Comparison of ENCODE assay signal across 1 cellular context in the genomic region with DNA sequence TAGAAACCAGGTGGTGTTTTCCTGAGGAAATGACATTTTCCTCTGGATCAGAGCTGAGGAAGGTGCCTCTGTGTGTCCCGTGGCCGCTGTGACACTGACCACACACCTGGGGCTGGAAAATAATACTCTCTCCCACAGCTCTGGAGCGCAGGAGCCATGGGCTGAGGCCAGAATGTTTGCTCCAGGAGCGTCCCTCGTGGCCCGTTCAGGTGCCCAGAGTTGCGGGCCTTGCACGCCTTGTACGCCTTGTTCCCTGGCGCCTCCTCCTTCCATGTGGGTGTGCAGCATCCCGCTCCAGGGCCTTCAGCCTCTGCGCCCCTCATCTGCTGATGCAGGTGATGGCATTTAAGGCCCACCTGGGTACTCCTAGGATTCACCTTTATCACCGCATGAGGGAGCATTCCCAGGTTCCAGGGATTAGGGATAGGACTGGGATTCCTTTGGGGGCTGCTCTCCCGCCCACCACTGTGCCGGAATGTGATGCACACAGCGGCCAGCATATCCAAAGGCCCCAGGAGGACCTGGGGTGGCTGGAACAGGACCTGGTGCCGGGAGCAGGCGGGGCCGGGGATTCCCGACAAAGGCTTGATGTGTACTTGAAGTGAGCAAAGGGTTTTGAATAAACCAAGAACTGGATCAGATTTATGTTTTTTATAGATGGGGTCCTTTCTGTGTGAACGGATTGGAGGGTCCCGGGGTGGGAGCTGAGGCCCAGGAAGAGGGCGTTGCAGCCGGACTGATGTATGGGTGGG.
TF ChIP-seq lines count a peak whose summit lies in the region.

No MANE protein-coding gene starts in this region.

TF ChIP-seq in GM12878, 131 proteins besides CTCF, POLR2A, EP300 and RAD21 (continued from another document):
- TF ChIP-seq SUPT20H (IDR thresholded peaks at IDR 0.05; ENCODE audit: borderline replicate concordance, control insufficient read depth, low read depth, low read length) (no peak), ZBED1 (IDR thresholded peaks at IDR 0.05; ENCODE audit: borderline replicate concordance) (no peak), POLR2AphosphoS2 (IDR thresholded peaks at IDR 0.05; ENCODE audit: low read depth, low read length) (no peak), BMI1 (IDR thresholded peaks at IDR 0.05; ENCODE audit: borderline replicate concordance) (no peak), ZSCAN29 (IDR thresholded peaks at IDR 0.05) (no peak), MTA3 (IDR thresholded peaks at IDR 0.05; ENCODE audit: borderline replicate concordance, low read length) (no peak), ZNF384 (IDR thresholded peaks at IDR 0.05; ENCODE audit: borderline replicate concordance, low read depth, low read length) (no peak), SMAD5 (IDR thresholded peaks at IDR 0.05; ENCODE audit: low read depth) (no peak)
- TF ChIP-seq, protein P1, sequence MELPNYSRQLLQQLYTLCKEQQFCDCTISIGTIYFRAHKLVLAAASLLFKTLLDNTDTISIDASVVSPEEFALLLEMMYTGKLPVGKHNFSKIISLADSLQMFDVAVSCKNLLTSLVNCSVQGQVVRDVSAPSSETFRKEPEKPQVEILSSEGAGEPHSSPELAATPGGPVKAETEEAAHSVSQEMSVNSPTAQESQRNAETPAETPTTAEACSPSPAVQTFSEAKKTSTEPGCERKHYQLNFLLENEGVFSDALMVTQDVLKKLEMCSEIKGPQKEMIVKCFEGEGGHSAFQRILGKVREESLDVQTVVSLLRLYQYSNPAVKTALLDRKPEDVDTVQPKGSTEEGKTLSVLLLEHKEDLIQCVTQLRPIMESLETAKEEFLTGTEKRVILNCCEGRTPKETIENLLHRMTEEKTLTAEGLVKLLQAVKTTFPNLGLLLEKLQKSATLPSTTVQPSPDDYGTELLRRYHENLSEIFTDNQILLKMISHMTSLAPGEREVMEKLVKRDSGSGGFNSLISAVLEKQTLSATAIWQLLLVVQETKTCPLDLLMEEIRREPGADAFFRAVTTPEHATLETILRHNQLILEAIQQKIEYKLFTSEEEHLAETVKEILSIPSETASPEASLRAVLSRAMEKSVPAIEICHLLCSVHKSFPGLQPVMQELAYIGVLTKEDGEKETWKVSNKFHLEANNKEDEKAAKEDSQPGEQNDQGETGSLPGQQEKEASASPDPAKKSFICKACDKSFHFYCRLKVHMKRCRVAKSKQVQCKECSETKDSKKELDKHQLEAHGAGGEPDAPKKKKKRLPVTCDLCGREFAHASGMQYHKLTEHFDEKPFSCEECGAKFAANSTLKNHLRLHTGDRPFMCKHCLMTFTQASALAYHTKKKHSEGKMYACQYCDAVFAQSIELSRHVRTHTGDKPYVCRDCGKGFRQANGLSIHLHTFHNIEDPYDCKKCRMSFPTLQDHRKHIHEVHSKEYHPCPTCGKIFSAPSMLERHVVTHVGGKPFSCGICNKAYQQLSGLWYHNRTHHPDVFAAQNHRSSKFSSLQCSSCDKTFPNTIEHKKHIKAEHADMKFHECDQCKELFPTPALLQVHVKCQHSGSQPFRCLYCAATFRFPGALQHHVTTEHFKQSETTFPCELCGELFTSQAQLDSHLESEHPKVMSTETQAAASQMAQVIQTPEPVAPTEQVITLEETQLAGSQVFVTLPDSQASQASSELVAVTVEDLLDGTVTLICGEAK (IDR thresholded peaks at IDR 0.05; ENCODE audit: borderline replicate concordance): no peak
- TF ChIP-seq, protein P2, sequence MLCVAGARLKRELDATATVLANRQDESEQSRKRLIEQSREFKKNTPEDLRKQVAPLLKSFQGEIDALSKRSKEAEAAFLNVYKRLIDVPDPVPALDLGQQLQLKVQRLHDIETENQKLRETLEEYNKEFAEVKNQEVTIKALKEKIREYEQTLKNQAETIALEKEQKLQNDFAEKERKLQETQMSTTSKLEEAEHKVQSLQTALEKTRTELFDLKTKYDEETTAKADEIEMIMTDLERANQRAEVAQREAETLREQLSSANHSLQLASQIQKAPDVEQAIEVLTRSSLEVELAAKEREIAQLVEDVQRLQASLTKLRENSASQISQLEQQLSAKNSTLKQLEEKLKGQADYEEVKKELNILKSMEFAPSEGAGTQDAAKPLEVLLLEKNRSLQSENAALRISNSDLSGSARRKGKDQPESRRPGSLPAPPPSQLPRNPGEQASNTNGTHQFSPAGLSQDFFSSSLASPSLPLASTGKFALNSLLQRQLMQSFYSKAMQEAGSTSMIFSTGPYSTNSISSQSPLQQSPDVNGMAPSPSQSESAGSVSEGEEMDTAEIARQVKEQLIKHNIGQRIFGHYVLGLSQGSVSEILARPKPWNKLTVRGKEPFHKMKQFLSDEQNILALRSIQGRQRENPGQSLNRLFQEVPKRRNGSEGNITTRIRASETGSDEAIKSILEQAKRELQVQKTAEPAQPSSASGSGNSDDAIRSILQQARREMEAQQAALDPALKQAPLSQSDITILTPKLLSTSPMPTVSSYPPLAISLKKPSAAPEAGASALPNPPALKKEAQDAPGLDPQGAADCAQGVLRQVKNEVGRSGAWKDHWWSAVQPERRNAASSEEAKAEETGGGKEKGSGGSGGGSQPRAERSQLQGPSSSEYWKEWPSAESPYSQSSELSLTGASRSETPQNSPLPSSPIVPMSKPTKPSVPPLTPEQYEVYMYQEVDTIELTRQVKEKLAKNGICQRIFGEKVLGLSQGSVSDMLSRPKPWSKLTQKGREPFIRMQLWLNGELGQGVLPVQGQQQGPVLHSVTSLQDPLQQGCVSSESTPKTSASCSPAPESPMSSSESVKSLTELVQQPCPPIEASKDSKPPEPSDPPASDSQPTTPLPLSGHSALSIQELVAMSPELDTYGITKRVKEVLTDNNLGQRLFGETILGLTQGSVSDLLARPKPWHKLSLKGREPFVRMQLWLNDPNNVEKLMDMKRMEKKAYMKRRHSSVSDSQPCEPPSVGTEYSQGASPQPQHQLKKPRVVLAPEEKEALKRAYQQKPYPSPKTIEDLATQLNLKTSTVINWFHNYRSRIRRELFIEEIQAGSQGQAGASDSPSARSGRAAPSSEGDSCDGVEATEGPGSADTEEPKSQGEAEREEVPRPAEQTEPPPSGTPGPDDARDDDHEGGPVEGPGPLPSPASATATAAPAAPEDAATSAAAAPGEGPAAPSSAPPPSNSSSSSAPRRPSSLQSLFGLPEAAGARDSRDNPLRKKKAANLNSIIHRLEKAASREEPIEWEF (IDR thresholded peaks at IDR 0.05; ENCODE audit: insufficient replicate concordance, low read depth, low read length): no peak
- TF ChIP-seq, protein P3, sequence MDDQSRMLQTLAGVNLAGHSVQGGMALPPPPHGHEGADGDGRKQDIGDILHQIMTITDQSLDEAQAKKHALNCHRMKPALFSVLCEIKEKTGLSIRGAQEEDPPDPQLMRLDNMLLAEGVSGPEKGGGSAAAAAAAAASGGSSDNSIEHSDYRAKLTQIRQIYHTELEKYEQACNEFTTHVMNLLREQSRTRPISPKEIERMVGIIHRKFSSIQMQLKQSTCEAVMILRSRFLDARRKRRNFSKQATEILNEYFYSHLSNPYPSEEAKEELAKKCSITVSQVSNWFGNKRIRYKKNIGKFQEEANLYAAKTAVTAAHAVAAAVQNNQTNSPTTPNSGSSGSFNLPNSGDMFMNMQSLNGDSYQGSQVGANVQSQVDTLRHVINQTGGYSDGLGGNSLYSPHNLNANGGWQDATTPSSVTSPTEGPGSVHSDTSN (IDR thresholded peaks at IDR 0.05; ENCODE audit: insufficient replicate concordance, low read depth, low read length): no peak
- TF ChIP-seq, protein P4, sequence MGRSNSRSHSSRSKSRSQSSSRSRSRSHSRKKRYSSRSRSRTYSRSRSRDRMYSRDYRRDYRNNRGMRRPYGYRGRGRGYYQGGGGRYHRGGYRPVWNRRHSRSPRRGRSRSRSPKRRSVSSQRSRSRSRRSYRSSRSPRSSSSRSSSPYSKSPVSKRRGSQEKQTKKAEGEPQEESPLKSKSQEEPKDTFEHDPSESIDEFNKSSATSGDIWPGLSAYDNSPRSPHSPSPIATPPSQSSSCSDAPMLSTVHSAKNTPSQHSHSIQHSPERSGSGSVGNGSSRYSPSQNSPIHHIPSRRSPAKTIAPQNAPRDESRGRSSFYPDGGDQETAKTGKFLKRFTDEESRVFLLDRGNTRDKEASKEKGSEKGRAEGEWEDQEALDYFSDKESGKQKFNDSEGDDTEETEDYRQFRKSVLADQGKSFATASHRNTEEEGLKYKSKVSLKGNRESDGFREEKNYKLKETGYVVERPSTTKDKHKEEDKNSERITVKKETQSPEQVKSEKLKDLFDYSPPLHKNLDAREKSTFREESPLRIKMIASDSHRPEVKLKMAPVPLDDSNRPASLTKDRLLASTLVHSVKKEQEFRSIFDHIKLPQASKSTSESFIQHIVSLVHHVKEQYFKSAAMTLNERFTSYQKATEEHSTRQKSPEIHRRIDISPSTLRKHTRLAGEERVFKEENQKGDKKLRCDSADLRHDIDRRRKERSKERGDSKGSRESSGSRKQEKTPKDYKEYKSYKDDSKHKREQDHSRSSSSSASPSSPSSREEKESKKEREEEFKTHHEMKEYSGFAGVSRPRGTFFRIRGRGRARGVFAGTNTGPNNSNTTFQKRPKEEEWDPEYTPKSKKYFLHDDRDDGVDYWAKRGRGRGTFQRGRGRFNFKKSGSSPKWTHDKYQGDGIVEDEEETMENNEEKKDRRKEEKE (IDR thresholded peaks at IDR 0.05): no peak
- TF ChIP-seq, protein P5, sequence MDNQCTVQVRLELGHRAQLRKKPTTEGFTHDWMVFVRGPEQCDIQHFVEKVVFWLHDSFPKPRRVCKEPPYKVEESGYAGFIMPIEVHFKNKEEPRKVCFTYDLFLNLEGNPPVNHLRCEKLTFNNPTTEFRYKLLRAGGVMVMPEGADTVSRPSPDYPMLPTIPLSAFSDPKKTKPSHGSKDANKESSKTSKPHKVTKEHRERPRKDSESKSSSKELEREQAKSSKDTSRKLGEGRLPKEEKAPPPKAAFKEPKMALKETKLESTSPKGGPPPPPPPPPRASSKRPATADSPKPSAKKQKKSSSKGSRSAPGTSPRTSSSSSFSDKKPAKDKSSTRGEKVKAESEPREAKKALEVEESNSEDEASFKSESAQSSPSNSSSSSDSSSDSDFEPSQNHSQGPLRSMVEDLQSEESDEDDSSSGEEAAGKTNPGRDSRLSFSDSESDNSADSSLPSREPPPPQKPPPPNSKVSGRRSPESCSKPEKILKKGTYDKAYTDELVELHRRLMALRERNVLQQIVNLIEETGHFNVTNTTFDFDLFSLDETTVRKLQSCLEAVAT (IDR thresholded peaks at IDR 0.05): no peak
- TF ChIP-seq, protein P6, sequence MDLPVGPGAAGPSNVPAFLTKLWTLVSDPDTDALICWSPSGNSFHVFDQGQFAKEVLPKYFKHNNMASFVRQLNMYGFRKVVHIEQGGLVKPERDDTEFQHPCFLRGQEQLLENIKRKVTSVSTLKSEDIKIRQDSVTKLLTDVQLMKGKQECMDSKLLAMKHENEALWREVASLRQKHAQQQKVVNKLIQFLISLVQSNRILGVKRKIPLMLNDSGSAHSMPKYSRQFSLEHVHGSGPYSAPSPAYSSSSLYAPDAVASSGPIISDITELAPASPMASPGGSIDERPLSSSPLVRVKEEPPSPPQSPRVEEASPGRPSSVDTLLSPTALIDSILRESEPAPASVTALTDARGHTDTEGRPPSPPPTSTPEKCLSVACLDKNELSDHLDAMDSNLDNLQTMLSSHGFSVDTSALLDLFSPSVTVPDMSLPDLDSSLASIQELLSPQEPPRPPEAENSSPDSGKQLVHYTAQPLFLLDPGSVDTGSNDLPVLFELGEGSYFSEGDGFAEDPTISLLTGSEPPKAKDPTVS (IDR thresholded peaks at IDR 0.05; ENCODE audit: low read depth, low read length): no peak
- TF ChIP-seq, protein P7, sequence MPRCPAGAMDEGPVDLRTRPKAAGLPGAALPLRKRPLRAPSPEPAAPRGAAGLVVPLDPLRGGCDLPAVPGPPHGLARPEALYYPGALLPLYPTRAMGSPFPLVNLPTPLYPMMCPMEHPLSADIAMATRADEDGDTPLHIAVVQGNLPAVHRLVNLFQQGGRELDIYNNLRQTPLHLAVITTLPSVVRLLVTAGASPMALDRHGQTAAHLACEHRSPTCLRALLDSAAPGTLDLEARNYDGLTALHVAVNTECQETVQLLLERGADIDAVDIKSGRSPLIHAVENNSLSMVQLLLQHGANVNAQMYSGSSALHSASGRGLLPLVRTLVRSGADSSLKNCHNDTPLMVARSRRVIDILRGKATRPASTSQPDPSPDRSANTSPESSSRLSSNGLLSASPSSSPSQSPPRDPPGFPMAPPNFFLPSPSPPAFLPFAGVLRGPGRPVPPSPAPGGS (IDR thresholded peaks at IDR 0.05; ENCODE audit: borderline replicate concordance, insufficient read depth, low read depth, low read length, poor library complexity, severe bottlenecking): no peak
